8 cellular contexts compared by ENCODE assay signal in the genomic region with DNA sequence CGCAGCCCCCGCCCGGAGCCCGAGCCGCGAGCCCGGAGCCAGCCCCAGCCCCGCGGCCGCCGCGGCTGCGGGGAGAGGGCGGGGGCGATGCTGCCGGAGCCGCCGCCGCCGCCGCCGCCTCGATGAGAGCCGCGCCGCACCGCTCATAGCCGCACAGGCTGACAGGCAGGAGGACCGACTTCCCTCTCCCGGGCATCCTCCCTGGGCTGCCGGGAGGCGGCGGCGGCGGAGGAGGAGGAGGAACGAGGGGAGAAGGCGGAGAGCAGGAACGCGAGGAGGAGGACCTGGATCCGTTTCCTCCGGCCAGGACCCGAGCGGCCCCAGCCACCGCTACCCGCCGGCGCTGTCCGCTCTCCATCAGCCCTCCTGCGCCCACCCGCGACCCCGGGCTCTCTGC. TPM values are rescaled to one million over a fixed set of nuclear protein-coding genes. Genes with fewer than 3 reads are reported as not detected.
DNase-seq lines count a peak whose midpoint lies in the region; ATAC-seq and TF ChIP-seq lines count a peak whose summit lies in the region.

No MANE protein-coding gene starts in this region.

- H3K27ac Mint-ChIP-seq in activated T-cell treated with anti-CD3 and anti-CD28 coated beads, Interleukin-2, amount 50 U/mL, for 72 hours: no peak overlapping the region

- H3K27me3 ChIP-seq in HUES48 (ENCODE audit: control insufficient read depth, insufficient read depth, low read length): peaks cover 87% of the 10 kb centered on the region
- H3K27me3 ChIP-seq in cardiac muscle cell: peaks cover 89% of the 10 kb centered on the region
- no peaks in the 10 kb centered on the region for H3K27me3 ChIP-seq in prostate gland (replicated peaks; ENCODE audit: insufficient read depth)

- peaks cover 3% of the 10 kb centered on the region in 2 donors for H3K36me3 Mint-ChIP-seq in activated T-cell treated with anti-CD3 and anti-CD28 coated beads, Interleukin-2, amount 50 U/mL, for 72 hours (ENCODE audit: insufficient read depth in 2 of 2)

- no peak overlapping the region for H3K27ac ChIP-seq in HUES48 (ENCODE audit: low read depth, low read length)
- no peak overlapping the region for H3K27ac ChIP-seq in cardiac muscle cell
- peak overlapping the region; percentile 78 to 79 for H3K27ac ChIP-seq in prostate gland

- 0% methylated on average over 15 of the region's 52 CpGs for WGBS in prostate gland

- H3K36me3 ChIP-seq in HUES48 (ENCODE audit: control insufficient read depth, insufficient read depth, low read length): no peaks in the 10 kb centered on the region
- no peaks in the 10 kb centered on the region for H3K36me3 ChIP-seq in cardiac muscle cell
- no peaks in the 10 kb centered on the region for H3K36me3 ChIP-seq in prostate gland

- H3K4me1 ChIP-seq in HUES48 (ENCODE audit: control insufficient read depth, insufficient read depth, low read length) (peaks cover 10% of the 10 kb centered on the region; the same call in 1 of the 2 replicates), cardiac muscle cell (ENCODE audit: low read depth) (no peaks in the 10 kb centered on the region), prostate gland (replicated peaks) (no peaks in the 10 kb centered on the region)

- peak overlapping the region; percentile 83 for H3K4me3 ChIP-seq in GM12865 (ENCODE audit: low read depth, low read length)
- peak overlapping the region; percentile 74 for H3K4me3 ChIP-seq in HUES48 (ENCODE audit: low read depth, low read length)
- H3K4me3 ChIP-seq in cardiac muscle cell: peak overlapping the region; percentile 44
- peak overlapping the region; percentile 62 to 70 for H3K4me3 ChIP-seq in prostate gland

- no peaks in the 10 kb centered on the region for H3K9me3 Mint-ChIP-seq in activated T-cell treated with anti-CD3 and anti-CD28 coated beads, Interleukin-2, amount 50 U/mL, for 72 hours

- H3K9me3 ChIP-seq in HUES48 (ENCODE audit: control insufficient read depth, insufficient read depth, low read length) (no peaks in the 10 kb centered on the region), cardiac muscle cell (ENCODE audit: low read depth) (no peaks in the 10 kb centered on the region), prostate gland (no peaks in the 10 kb centered on the region)

- TF ChIP-seq CTCF in GM12865 (IDR thresholded peaks at IDR 0.05; ENCODE audit: insufficient read depth, low read depth, low read length, missing control alignments) (no peak), cardiac muscle cell (IDR thresholded peaks at IDR 0.05; ENCODE audit: low read depth, low read length) (no peak), prostate gland (IDR thresholded peaks at IDR 0.05) (no peak)

- peak; percentile 26 for DNase-seq in GM12865 (ENCODE audit: low read depth)
- DNase-seq in activated T-cell treated with anti-CD3 and anti-CD28 coated beads, Interleukin-2, amount 50 U/mL, for 72 hours: peak; percentile 24 to 33
- peak in 1 of 2 donors; percentile 60 for DNase-seq in cardiac muscle cell (ENCODE audit: low read depth in 1 of 2, low spot score in 1 of 2)
- DNase-seq in prostate gland (ENCODE audit: low spot score): no peak
- DNase-seq in NCI-H510A (lab: John Stamatoyannopoulos, UW): no peak
- no peak for DNase-seq in NCI-H446 treated with DMSO at 0.1 percent for 48 hours (lab: John Stamatoyannopoulos, UW)

- H3K4me3 Mint-ChIP-seq in activated T-cell treated with anti-CD3 and anti-CD28 coated beads, Interleukin-2, amount 50 U/mL, for 72 hours: peak overlapping the region in 1 of 2 donors; percentile 55

- peaks cover 40% of the 10 kb centered on the region for H3K4me1 Mint-ChIP-seq in activated T-cell treated with anti-CD3 and anti-CD28 coated beads, Interleukin-2, amount 50 U/mL, for 72 hours (ENCODE audit: low read depth)

- intact Hi-C loops in prostate gland (cut with DNase I): loop anchor here (5.0 kb wide), 3 partner anchors 122 to 377 kb away; no protein-coding TSS in a partner anchor

- H3K9ac ChIP-seq in HUES48 (ENCODE audit: low read depth, low read length): no peak overlapping the region

- peak; percentile 37 for ATAC-seq in GM21528 (IDR thresholded peaks at IDR 0.05; ENCODE audit: low FRiP score, unreplicated experiment)
- peak; percentile 56 to 58 for ATAC-seq in activated T-cell treated with anti-CD3 and anti-CD28 coated beads, Interleukin-2, amount 50 U/mL, for 72 hours (replicated peaks in 1 of 2)

- TF ChIP-seq POLR2A in prostate gland (IDR thresholded peaks at IDR 0.05): no peak

- peaks cover 78% of the 10 kb centered on the region for H3K27me3 Mint-ChIP-seq in activated T-cell treated with anti-CD3 and anti-CD28 coated beads, Interleukin-2, amount 50 U/mL, for 72 hours (ENCODE audit: low read depth)

RNA-seq across cellular contexts. Expression of a gene that starts 0.4 kb away (rescaled TPM):
- 1 to 10 TPM; 2.5 to 4.0 TPM for total RNA-seq in activated T-cell treated with anti-CD3 and anti-CD28 coated beads, Interleukin-2, amount 50 U/mL, for 72 hours
- total RNA-seq in cardiac muscle cell (5.7 and 11.0 TPM in 2 replicates), prostate gland (10 to 100 TPM; 23.3 to 24.8 TPM)
- polyA plus RNA-seq in cardiac muscle cell: 5.6 and 14.2 TPM in 2 replicates

Comparison
In these comparisons a context has a peak if more than half of its experiments do, and no peak if none do; other contexts are left out.
1. DNase-seq: peak in GM12865 (single experiment) and activated T-cell treated with anti-CD3 and anti-CD28 coated beads, Interleukin-2, amount 50 U/mL, for 72 hours (2 of 2); none in prostate gland (single experiment), NCI-H510A (single experiment) and NCI-H446 treated with DMSO at 0.1 percent for 48 hours (single experiment).
2. H3K27ac ChIP-seq: peak in prostate gland (2 of 2); none in HUES48 (single experiment) and cardiac muscle cell (single experiment).
3. Peak in every context shown above with its lines, with median percentiles within 50 percentile points of each other: H3K4me3 ChIP-seq.